In the genomic region with DNA sequence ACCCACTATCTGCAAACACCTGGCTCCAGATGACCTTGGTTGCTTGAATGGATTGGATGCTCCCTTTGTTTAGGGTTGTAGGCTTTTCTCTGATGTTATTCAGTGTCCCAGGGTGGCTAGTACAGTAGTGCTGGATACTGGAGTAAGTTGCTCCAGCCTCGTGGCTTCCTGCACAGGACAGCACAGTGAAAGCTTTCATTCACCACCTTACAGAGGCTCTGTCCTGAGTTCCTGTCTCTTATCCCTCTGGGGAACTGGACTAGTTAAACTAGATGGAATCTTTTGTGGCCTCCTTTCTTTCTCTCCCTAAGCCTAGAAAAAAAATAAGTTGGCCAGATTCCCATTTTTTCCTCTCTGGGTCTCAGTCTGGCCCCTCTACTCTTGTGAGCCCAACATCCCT, we compare ENCODE assay signal across 28 cellular contexts.
"Had no signal": no experiment of that assay in that cellular context is flagged by ENCODE, and none has a peak within 500 bp of the region (broad histone marks: within the 10 kb centered on the region; RNA-seq: fewer than 3 reads in every experiment).

No MANE protein-coding gene starts in this region.

- H3K4me1 ChIP-seq: left ventricle myocardium inferior, pancreas, prostate gland, suprapubic skin, tibial artery, upper lobe of right lung had no signal

- H3K27ac Mint-ChIP-seq: natural killer cell treated with Interleukin-12 subunit alpha and Interleukin-12 subunit beta and Interleukin-15 and Interleukin-18, amount 100 ng/mL, for 72 hours; stimulated activated naive CD8-positive, alpha-beta T cell treated with anti-CD3 and anti-CD28 coated beads, Interleukin-15, Interleukin-2, amounts not matched to agents 100 ng/mL and 50 ng/mL, for 24 hours had no signal

- ATAC-seq: mucosa of descending colon; naive thymus-derived CD4-positive, alpha-beta T cell; natural killer cell treated with Interleukin-12 subunit alpha and Interleukin-12 subunit beta and Interleukin-15 and Interleukin-18, amount 100 ng/mL, for 72 hours; pancreas; right cardiac atrium; sciatic nerve; upper lobe of right lung had no signal

- H3K79me2 ChIP-seq: hepatocyte had no signal

- H2AFZ ChIP-seq: hepatocyte had no signal

- H3K4me3 Mint-ChIP-seq: naive thymus-derived CD4-positive, alpha-beta T cell; natural killer cell treated with Interleukin-12 subunit alpha and Interleukin-12 subunit beta and Interleukin-15 and Interleukin-18, amount 100 ng/mL, for 72 hours; neural crest cell; stimulated activated naive CD8-positive, alpha-beta T cell treated with anti-CD3 and anti-CD28 coated beads, Interleukin-15, Interleukin-2, amounts not matched to agents 100 ng/mL and 50 ng/mL, for 24 hours had no signal

- H3K4me3 ChIP-seq: hepatocyte, left ventricle myocardium inferior, lung, mucosa of descending colon, pancreas, prostate gland, skin epidermis, suprapubic skin, thoracic aorta, tibial artery, upper lobe of right lung had no signal

- H3K36me3 ChIP-seq: prostate gland had no signal

- H3K4me2 ChIP-seq: hepatocyte had no signal

- H3K27me3 ChIP-seq: hepatocyte, pancreas, suprapubic skin, tibial artery, upper lobe of right lung had no signal

- DNase-seq: islet precursor cell; left ventricle myocardium inferior; midbrain; mucosa of descending colon; naive thymus-derived CD4-positive, alpha-beta T cell; nucleus accumbens; pancreas; posterior cingulate gyrus; retina; right cardiac atrium; stimulated activated CD4-positive, alpha-beta T cell treated with anti-CD3 and anti-CD28 coated beads, Interleukin-12 subunit alpha, Interleukin-12 subunit beta, amount 100 ng/mL, for 4 hours; stimulated activated CD4-positive, alpha-beta T cell treated with anti-CD3 and anti-CD28 coated beads, Interleukin-15, amount 100 ng/mL, for 24 hours; stimulated activated CD4-positive, alpha-beta T cell treated with anti-CD3 and anti-CD28 coated beads, Interleukin-2, amount 100 ng/mL, for 24 hours; stimulated activated CD4-positive, alpha-beta T cell treated with anti-CD3 and anti-CD28 coated beads, Interleukin-4, amount 100 ng/mL, for 1 hour; stimulated activated naive CD4-positive, alpha-beta T cell; tibial artery; trophoblast cell; upper lobe of right lung had no signal

- H3K27ac ChIP-seq: hepatocyte, left ventricle myocardium inferior, pancreas, prostate gland, skin epidermis, suprapubic skin, thoracic aorta, tibial artery, upper lobe of right lung had no signal

- H3K9me3 ChIP-seq: left ventricle myocardium inferior, mucosa of descending colon, pancreas, prostate gland, suprapubic skin, thoracic aorta, tibial artery, upper lobe of right lung had no signal

- H3K4me1 Mint-ChIP-seq: neural crest cell had no signal

- H3K9me3 Mint-ChIP-seq: naive thymus-derived CD4-positive, alpha-beta T cell; natural killer cell treated with Interleukin-12 subunit alpha and Interleukin-12 subunit beta and Interleukin-15 and Interleukin-18, amount 100 ng/mL, for 72 hours; neural crest cell; stimulated activated naive CD8-positive, alpha-beta T cell treated with anti-CD3 and anti-CD28 coated beads, Interleukin-15, Interleukin-2, amounts not matched to agents 100 ng/mL and 50 ng/mL, for 24 hours had no signal

- H3K27me3 Mint-ChIP-seq: naive thymus-derived CD4-positive, alpha-beta T cell; natural killer cell treated with Interleukin-12 subunit alpha and Interleukin-12 subunit beta and Interleukin-15 and Interleukin-18, amount 100 ng/mL, for 72 hours; stimulated activated naive CD8-positive, alpha-beta T cell treated with anti-CD3 and anti-CD28 coated beads, Interleukin-15, Interleukin-2, amounts not matched to agents 100 ng/mL and 50 ng/mL, for 24 hours had no signal
